Comparison of ENCODE assay signal across 24 cellular contexts in genomic region chr4:74223098-74223497, GRCh38.
"Had no signal": no experiment of that assay in that cellular context is flagged by ENCODE, and none has a peak within 500 bp of the region (broad histone marks: within the 10 kb centered on the region; RNA-seq: fewer than 3 reads in every experiment).

No MANE protein-coding gene starts in this region.

- H2AFZ ChIP-seq: neural progenitor cell had no signal

- H3K36me3 ChIP-seq: lower lobe of right lung, neural progenitor cell, neutrophil, ovary, right atrium auricular region, right lobe of liver, uterus had no signal

- H3K4me1 ChIP-seq: lower lobe of right lung, neural progenitor cell, right atrium auricular region, right lobe of liver, uterus had no signal

- DNase-seq: kidney glomerular epithelial cell; left cardiac atrium; lower lobe of right lung; naive B cell; natural killer cell; nephron progenitor cell; occipital lobe; ovary; right lobe of liver; stimulated activated CD4-positive, alpha-beta T cell treated with anti-CD3 and anti-CD28 coated beads, Interleukin-1b, Interleukin-23, amount 100 ng/mL, for 48 hours; stimulated activated CD4-positive, alpha-beta T cell treated with anti-CD3 and anti-CD28 coated beads, Interleukin-2, amount 100 ng/mL, for 48 hours; stimulated activated CD4-positive, alpha-beta T cell treated with anti-CD3 and anti-CD28 coated beads, Interleukin-4, amount 100 ng/mL, for 4 hours; stimulated activated CD8-positive, alpha-beta memory T cell treated with anti-CD3 and anti-CD28 coated beads, Interleukin-4, amount 100 ng/mL, for 48 hours; stimulated activated naive CD4-positive, alpha-beta T cell treated with Interleukin-2 at 50 U/mL for 16 hours; stimulated activated naive CD8-positive, alpha-beta T cell treated with anti-CD3 and anti-CD28 coated beads, Interleukin-15, amount 100 ng/mL, for 72 hours; substantia nigra; uterus had no signal

- H3K9me3 ChIP-seq: lower lobe of right lung, neutrophil, ovary, right atrium auricular region, right lobe of liver, tibial nerve, uterus had no signal

- H3K27ac ChIP-seq: lower lobe of right lung, neural progenitor cell, neutrophil, ovary, right atrium auricular region, right lobe of liver, tibial nerve, uterus had no signal

- H3K27me3 ChIP-seq: neural progenitor cell, neutrophil, ovary, right atrium auricular region, right lobe of liver, tibial nerve, uterus had no signal

- H3K9ac ChIP-seq: neural progenitor cell had no signal

- H3K4me2 ChIP-seq: neural progenitor cell, smooth muscle cell had no signal

- H3K4me3 ChIP-seq: lower lobe of right lung, neural progenitor cell, ovary, right atrium auricular region, right lobe of liver, smooth muscle cell, tibial nerve, uterus had no signal

- ATAC-seq: left cardiac atrium; left lobe of liver; lower lobe of right lung; natural killer cell; right lobe of liver; stimulated activated memory B cell treated with anti-CD40 and anti-IgM and Interleukin-4, amounts not matched to agents 10 μg/mL and 1 μg/mL and 100 μg/mL, for 72 hours; stimulated activated naive CD8-positive, alpha-beta T cell treated with anti-CD3 and anti-CD28 coated beads, Interleukin-15, amount 100 ng/mL, for 72 hours had no signal
